In the genomic region with DNA sequence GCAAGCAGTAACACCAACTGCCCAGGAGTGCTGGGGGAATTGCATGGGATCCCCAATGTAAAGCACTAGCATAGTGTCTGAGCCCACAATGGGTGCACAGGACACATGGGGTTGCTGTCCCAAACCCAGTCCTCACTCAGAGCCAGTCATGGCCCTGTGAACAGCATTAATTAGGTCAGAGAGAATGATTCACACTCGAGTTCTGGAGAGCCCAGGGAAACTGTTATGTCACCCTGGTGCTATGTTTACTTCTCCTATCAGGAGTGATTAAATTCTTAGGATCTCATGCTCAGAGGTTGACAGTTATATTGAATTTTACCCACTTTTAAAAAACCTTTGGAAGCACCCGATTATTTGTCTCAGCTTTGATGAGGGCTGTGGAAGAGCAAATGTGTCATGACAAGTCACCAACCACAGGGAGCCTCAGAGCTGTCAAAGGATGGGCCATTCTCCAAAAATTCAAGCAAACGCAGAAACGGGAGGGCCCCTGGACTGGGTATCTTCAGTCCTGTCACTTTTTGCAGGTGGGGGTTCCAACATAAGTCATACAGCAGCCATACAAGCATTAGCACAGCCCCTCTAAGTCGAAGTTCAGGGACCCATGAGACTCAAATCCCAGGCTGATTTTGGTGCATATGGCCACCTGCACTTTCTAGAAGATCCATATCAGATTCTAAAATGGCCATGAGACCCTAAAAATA, we compare ENCODE assay signal across 8 cellular contexts. TPM values are rescaled to one million over a fixed set of nuclear protein-coding genes. Genes with fewer than 3 reads are reported as not detected.
A peak's percentile ranks its signal among the peaks of the same experiment; 100 is the strongest.
DNase-seq lines count a peak whose midpoint lies in the region; ATAC-seq lines count a peak whose summit lies in the region.

No MANE protein-coding gene starts in this region.

- H3K36me3 Mint-ChIP-seq in stimulated activated memory B cell treated with anti-CD40 and anti-IgM and Interleukin-4, amounts not matched to agents 10 μg/mL and 1 μg/mL and 100 μg/mL, for 72 hours = peaks cover 30% of the 10 kb centered on the region

- H3K27me3 Mint-ChIP-seq in stimulated activated memory B cell treated with anti-CD40 and anti-IgM and Interleukin-4, amounts not matched to agents 10 μg/mL and 1 μg/mL and 100 μg/mL, for 72 hours = no peaks in the 10 kb centered on the region

- H3K9me3 Mint-ChIP-seq in stimulated activated memory B cell treated with anti-CD40 and anti-IgM and Interleukin-4, amounts not matched to agents 10 μg/mL and 1 μg/mL and 100 μg/mL, for 72 hours = no peaks in the 10 kb centered on the region

- peak overlapping the region; percentile 86 for H3K4me3 Mint-ChIP-seq in stimulated activated memory B cell treated with anti-CD40 and anti-IgM and Interleukin-4, amounts not matched to agents 10 μg/mL and 1 μg/mL and 100 μg/mL, for 72 hours

- intact Hi-C loops in Right ventricle myocardium inferior (cut with DNase I) (no loop called here), cardiac septum (cut with DNase I) (loop anchor here (2.0 kb wide), 1 partner anchor 20 kb away; a partner anchor contains a TSS)

- peaks cover 54% of the 10 kb centered on the region for H3K4me1 Mint-ChIP-seq in stimulated activated memory B cell treated with anti-CD40 and anti-IgM and Interleukin-4, amounts not matched to agents 10 μg/mL and 1 μg/mL and 100 μg/mL, for 72 hours

- H3K4me1 ChIP-seq in adipocyte (ENCODE audit: control insufficient read depth, insufficient read depth, low read length) (peaks cover 71% of the 10 kb centered on the region), iPS-20b (ENCODE audit: insufficient read depth, low read length) (peaks cover 14% of the 10 kb centered on the region; the same call in 1 of the 2 replicates)

- H3K9me3 ChIP-seq in adipocyte (ENCODE audit: control insufficient read depth, low read length) = no peaks in the 10 kb centered on the region
- no peaks in the 10 kb centered on the region for H3K9me3 ChIP-seq in iPS-20b (ENCODE audit: insufficient read depth, low read depth, low read length)

- DNase-seq in Right ventricle myocardium inferior (ENCODE audit: missing footprints) = peak; percentile 61
- DNase-seq in cardiac septum (ENCODE audit: low spot score) = no peak
- peak; percentile 51 for DNase-seq in adipocyte (ENCODE audit: low read depth)
- DNase-seq in retina = no peak

- no peaks in the 10 kb centered on the region for H3K27me3 ChIP-seq in adipocyte (replicated peaks; ENCODE audit: control insufficient read depth, insufficient read depth, low read length)
- H3K27me3 ChIP-seq in iPS-20b (ENCODE audit: insufficient read depth, low read length) = peaks cover 20% of the 10 kb centered on the region

- ATAC-seq in Right ventricle myocardium inferior (peak; percentile 56), GM19455 (IDR thresholded peaks at IDR 0.05; ENCODE audit: unreplicated experiment) (no peak), GM19324 (IDR thresholded peaks at IDR 0.05; ENCODE audit: low FRiP score, unreplicated experiment) (no peak)
- ATAC-seq in stimulated activated memory B cell treated with anti-CD40 and anti-IgM and Interleukin-4, amounts not matched to agents 10 μg/mL and 1 μg/mL and 100 μg/mL, for 72 hours = no peak

- H3K27ac Mint-ChIP-seq in stimulated activated memory B cell treated with anti-CD40 and anti-IgM and Interleukin-4, amounts not matched to agents 10 μg/mL and 1 μg/mL and 100 μg/mL, for 72 hours = peak overlapping the region; percentile 71

- H3K4me3 ChIP-seq in adipocyte (ENCODE audit: low read length) = peak overlapping the region; percentile 86
- peak overlapping the region; percentile 97 for H3K4me3 ChIP-seq in iPS-20b (ENCODE audit: low read length)

- H3K36me3 ChIP-seq in adipocyte (ENCODE audit: control insufficient read depth, insufficient read depth, low read length, severe bottlenecking) (peaks cover 4% of the 10 kb centered on the region), iPS-20b (ENCODE audit: insufficient read depth, low read depth, low read length) (no peaks in the 10 kb centered on the region)

- H3K27ac ChIP-seq in iPS-20b (ENCODE audit: low read length) = no peak overlapping the region

- H3K9ac ChIP-seq in adipocyte (ENCODE audit: low read length) (peak overlapping the region; percentile 90), iPS-20b (ENCODE audit: low read depth, low read length) (peak overlapping the region; percentile 92; the same call in 1 of the 2 replicates)

RNA-seq across cellular contexts. Expression of a gene that starts 1.3 kb away (rescaled TPM):
- total RNA-seq in Right ventricle myocardium inferior = 91.5 TPM
- 47.5 TPM for total RNA-seq in cardiac septum

RNA-seq across cellular contexts. Expression of a gene that starts 20.3 kb away (rescaled TPM):
- total RNA-seq in Right ventricle myocardium inferior (33.0 TPM), cardiac septum (45.5 TPM)

RNA-seq across cellular contexts. Expression of a gene that starts 42.4 kb away (rescaled TPM):
- total RNA-seq in Right ventricle myocardium inferior (13.7 TPM), cardiac septum (14.9 TPM)

RNA-seq across cellular contexts. Expression of a gene that starts 47.2 kb away (rescaled TPM):
- total RNA-seq in Right ventricle myocardium inferior = not detected
- total RNA-seq in cardiac septum = not detected

Comparison
In these comparisons a context has a peak if more than half of its experiments do, and no peak if none do; other contexts are left out.
1. DNase-seq: peak in Right ventricle myocardium inferior (single experiment) and adipocyte (single experiment); none in cardiac septum (single experiment) and retina (single experiment).